ENCODE assay signal across 8 cellular contexts in genomic region chr17:81253358-81254131, GRCh38. TPM values are rescaled to one million over a fixed set of nuclear protein-coding genes. Genes with fewer than 3 reads are reported as not detected.
DNase-seq lines count a peak whose midpoint lies in the region; ATAC-seq and TF ChIP-seq lines count a peak whose summit lies in the region.

No MANE protein-coding gene starts in this region.

- peaks cover 13% of the 10 kb centered on the region for H3K36me3 Mint-ChIP-seq in activated CD4-positive, alpha-beta T cell treated with anti-CD3 and anti-CD28 coated beads for 36 hours (ENCODE audit: low read depth)
- H3K36me3 Mint-ChIP-seq in chondrocyte (ENCODE audit: low read depth) = peaks cover 4% of the 10 kb centered on the region

- peak; percentile 83 for DNase-seq in GM03348 (ENCODE audit: low spot score)
- DNase-seq in NCI-H1694 (lab: John Stamatoyannopoulos, UW) = peak; percentile 52
- peak; percentile 75 for DNase-seq in activated CD4-positive, alpha-beta T cell treated with anti-CD3 and anti-CD28 coated beads for 36 hours
- no peak for DNase-seq in chondrocyte (ENCODE audit: low spot score)
- peak; percentile 68 for DNase-seq in medulla oblongata (ENCODE audit: extremely low spot score)
- DNase-seq in stimulated activated CD8-positive, alpha-beta memory T cell treated with anti-CD3 and anti-CD28 coated beads, Interleukin-4, amount 100 ng/mL, for 4 hours (ENCODE audit: low read depth in 2 of 2, low spot score in 1 of 2) = peak; percentile 30 to 46
- no peak for DNase-seq in mesendoderm

- no peaks in the 10 kb centered on the region for H3K9me3 Mint-ChIP-seq in activated CD4-positive, alpha-beta T cell treated with anti-CD3 and anti-CD28 coated beads for 36 hours (ENCODE audit: low read depth)
- H3K9me3 Mint-ChIP-seq in chondrocyte (ENCODE audit: low read depth) = no peaks in the 10 kb centered on the region

- H3K4me2 ChIP-seq in mesendoderm (ENCODE audit: low read length) = no peak overlapping the region

- no peak overlapping the region for H3K4me3 Mint-ChIP-seq in activated CD4-positive, alpha-beta T cell treated with anti-CD3 and anti-CD28 coated beads for 36 hours
- H3K4me3 Mint-ChIP-seq in chondrocyte (ENCODE audit: unreplicated experiment) = no peak overlapping the region

- no peaks in the 10 kb centered on the region for H3K27me3 Mint-ChIP-seq in activated CD4-positive, alpha-beta T cell treated with anti-CD3 and anti-CD28 coated beads for 36 hours
- H3K27me3 Mint-ChIP-seq in chondrocyte (ENCODE audit: low read depth) = no peaks in the 10 kb centered on the region

- CTCF ChIA-PET in activated CD4-positive, alpha-beta T cell treated with anti-CD3 and anti-CD28 coated beads for 36 hours (lab: Charles Lee) = interaction anchor here (0.7 to 1.2 kb wide), 5 partner anchors 42 to 298 kb away, joined by 3 to 8 read pairs (median 3); partner anchors contain the start of genes FAAP100 and SLC38A10

- no peak overlapping the region for H2BK120ac ChIP-seq in mesendoderm (ENCODE audit: low read depth, low read length)

- H3K4ac ChIP-seq in mesendoderm (ENCODE audit: low read depth, low read length) = no peak overlapping the region

- H2BK5ac ChIP-seq in mesendoderm (ENCODE audit: low read length) = no peak overlapping the region

- H3K79me1 ChIP-seq in mesendoderm (ENCODE audit: low read length) = peaks cover 3% of the 10 kb centered on the region

- intact Hi-C loops in activated CD4-positive, alpha-beta T cell treated with anti-CD3 and anti-CD28 coated beads for 36 hours (cut with DNase I, micrococcal nuclease) = loop anchor here (1.0 to 5.0 kb wide), 5 partner anchors 43 to 348 kb away; partner anchors contain the start of gene SLC38A10 (in 1 of the 2)

- H3K79me2 ChIP-seq in mesendoderm (ENCODE audit: control insufficient read depth, insufficient read depth, low read length) = no peaks in the 10 kb centered on the region

- H4K5ac ChIP-seq in mesendoderm (ENCODE audit: low read length) = no peak overlapping the region

- peaks cover 8% of the 10 kb centered on the region for H3K4me1 Mint-ChIP-seq in activated CD4-positive, alpha-beta T cell treated with anti-CD3 and anti-CD28 coated beads for 36 hours
- peaks cover 16% of the 10 kb centered on the region for H3K4me1 Mint-ChIP-seq in chondrocyte (ENCODE audit: low read depth)

- H3K9ac ChIP-seq in mesendoderm (ENCODE audit: low read length) = no peak overlapping the region

- peak; percentile 78 for ATAC-seq in activated CD4-positive, alpha-beta T cell treated with anti-CD3 and anti-CD28 coated beads for 36 hours
- ATAC-seq in GM19035 (IDR thresholded peaks at IDR 0.05; ENCODE audit: unreplicated experiment) = no peak

- H2AK5ac ChIP-seq in mesendoderm (ENCODE audit: low read length) = no peak overlapping the region

- no peaks in the 10 kb centered on the region for H3K4me1 ChIP-seq in mesendoderm (ENCODE audit: control insufficient read depth, low read depth, low read length)

- no peaks in the 10 kb centered on the region for H3K36me3 ChIP-seq in mesendoderm (ENCODE audit: control insufficient read depth, insufficient read depth, low read length)

- 100% methylated on average over 4 of the region's 19 CpGs for WGBS in mesendoderm (ENCODE audit: extremely low coverage, insufficient coverage, low lambda C conversion rate)

- H4K8ac ChIP-seq in mesendoderm (ENCODE audit: low read depth, low read length) = no peak overlapping the region

- no peak overlapping the region for H3K56ac ChIP-seq in mesendoderm (ENCODE audit: low read length)

- no peaks in the 10 kb centered on the region for H3K27me3 ChIP-seq in mesendoderm (ENCODE audit: insufficient read depth, low read length, poor library complexity)

- H3K18ac ChIP-seq in mesendoderm (ENCODE audit: low read length) = no peak overlapping the region

- H3K27ac ChIP-seq in mesendoderm (ENCODE audit: low read depth, low read length) = no peak overlapping the region

- no peak overlapping the region for H3K4me3 ChIP-seq in mesendoderm (ENCODE audit: low read length)

- POLR2A ChIA-PET in activated CD4-positive, alpha-beta T cell treated with anti-CD3 and anti-CD28 coated beads for 36 hours (lab: Charles Lee) = no interaction called here

- no peak overlapping the region for H3K23ac ChIP-seq in mesendoderm (ENCODE audit: low read length)

- H3K27ac Mint-ChIP-seq in activated CD4-positive, alpha-beta T cell treated with anti-CD3 and anti-CD28 coated beads for 36 hours = no peak overlapping the region
- H3K27ac Mint-ChIP-seq in chondrocyte (ENCODE audit: unreplicated experiment) = peak overlapping the region; percentile 27

- H2BK15ac ChIP-seq in mesendoderm (replicated peaks; ENCODE audit: low read depth) = no peak overlapping the region

- peak; percentile 87 for TF ChIP-seq CTCF in chondrocyte (IDR thresholded peaks at IDR 0.05)

RNA-seq across cellular contexts. Expression of gene NDUFAF8, which starts 14.4 kb away (rescaled TPM):
- 10 to 100 TPM; 31.0 to 57.9 TPM for total RNA-seq in activated CD4-positive, alpha-beta T cell treated with anti-CD3 and anti-CD28 coated beads for 36 hours
- total RNA-seq in chondrocyte = 36.1 to 58.9 TPM (median 39.7 TPM) in 3 replicates
- 229 TPM for polyA plus RNA-seq in mesendoderm (2013, experiment 1 of 2)
- polyA plus RNA-seq in mesendoderm (2013, experiment 2 of 2) = 218 TPM

RNA-seq across cellular contexts. Expression of gene TEPSIN, which starts 14.7 kb away (rescaled TPM):
- 10 to 100 TPM; 17.8 to 20.3 TPM for total RNA-seq in activated CD4-positive, alpha-beta T cell treated with anti-CD3 and anti-CD28 coated beads for 36 hours
- 27.1 to 29.0 TPM (median 27.6 TPM) in 3 replicates for total RNA-seq in chondrocyte
- polyA plus RNA-seq in mesendoderm (2013, experiment 1 of 2) = 13.5 TPM
- 13.2 TPM for polyA plus RNA-seq in mesendoderm (2013, experiment 2 of 2)

RNA-seq across cellular contexts. Expression of gene CEP131, which starts 30.8 kb away (rescaled TPM):
- 1 to 10 TPM; 7.6 to 9.5 TPM for total RNA-seq in activated CD4-positive, alpha-beta T cell treated with anti-CD3 and anti-CD28 coated beads for 36 hours
- total RNA-seq in chondrocyte = 8.2 to 9.6 TPM (median 8.5 TPM) in 3 replicates
- 9.2 TPM for polyA plus RNA-seq in mesendoderm (2013, experiment 1 of 2)
- polyA plus RNA-seq in mesendoderm (2013, experiment 2 of 2) = 9.0 TPM

RNA-seq across cellular contexts. Expression of gene SLC38A10, which starts 41.6 kb away (rescaled TPM):
- total RNA-seq in activated CD4-positive, alpha-beta T cell treated with anti-CD3 and anti-CD28 coated beads for 36 hours = 10 to 100 TPM; 47.6 to 52.9 TPM
- total RNA-seq in chondrocyte = 115 to 147 TPM (median 116 TPM) in 3 replicates
- polyA plus RNA-seq in mesendoderm (2013, experiment 1 of 2) = 13.2 TPM
- polyA plus RNA-seq in mesendoderm (2013, experiment 2 of 2) = 13.7 TPM

Comparison
In these comparisons a context has a peak if more than half of its experiments do, and no peak if none do; other contexts are left out.
1. DNase-seq: peak in GM03348 (single experiment), NCI-H1694 (single experiment), activated CD4-positive, alpha-beta T cell treated with anti-CD3 and anti-CD28 coated beads for 36 hours (single experiment), medulla oblongata (single experiment) and stimulated activated CD8-positive, alpha-beta memory T cell treated with anti-CD3 and anti-CD28 coated beads, Interleukin-4, amount 100 ng/mL, for 4 hours (2 of 2); none in chondrocyte (single experiment) and mesendoderm (single experiment).